Comparison of ENCODE assay signal across 11 cellular contexts in the genomic region with DNA sequence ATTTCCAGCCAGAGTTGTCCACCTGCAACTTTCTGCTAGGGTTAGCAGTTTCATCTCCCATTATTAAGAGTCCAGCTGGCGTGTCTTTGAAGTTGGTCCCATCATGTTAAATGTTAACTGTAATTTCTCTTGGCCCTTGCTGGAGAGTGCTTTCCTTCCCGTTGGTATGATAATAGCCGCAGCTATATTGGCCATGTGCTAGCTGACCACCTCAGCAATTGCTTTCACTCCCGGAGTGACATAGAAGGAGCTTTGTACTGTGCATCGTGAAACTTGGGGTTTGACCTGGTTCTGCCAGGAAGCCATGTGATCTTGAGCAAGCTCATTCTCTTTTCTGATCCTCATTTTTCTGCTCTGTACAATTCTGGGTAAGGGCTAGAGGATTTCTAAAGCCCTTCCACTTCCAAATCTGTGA.
"Had no signal": no experiment of that assay in that cellular context is flagged by ENCODE, and none has a peak within 500 bp of the region (broad histone marks: within the 10 kb centered on the region; RNA-seq: fewer than 3 reads in every experiment).

No MANE protein-coding gene starts in this region.

- H3K27ac Mint-ChIP-seq: stimulated activated naive CD8-positive, alpha-beta T cell treated with anti-CD3 and anti-CD28 coated beads, Interleukin-15, amount 100 ng/mL, for 72 hours; T-helper 2 cell treated with Interferon-gamma antibody and Interleukin-4, amounts not matched to agents 5 μg/mL and 100 μg/mL, for 36 hours had no signal

- H3K27me3 Mint-ChIP-seq: stimulated activated naive CD8-positive, alpha-beta T cell treated with anti-CD3 and anti-CD28 coated beads, Interleukin-15, amount 100 ng/mL, for 72 hours had no signal

- DNase-seq: activated CD4-positive, alpha-beta T cell treated with anti-CD3 and anti-CD28 coated beads, Interleukin-2, amount 50 U/mL, for 1 hour; activated CD8-positive, alpha-beta memory T cell treated with anti-CD3 and anti-CD28 coated beads for 24 hours; activated gamma-delta T cell treated with Interleukin-2 at 50 U/mL for 16 hours; aorta; dorsolateral prefrontal cortex; hippocampal formation; left ventricle myocardium superior; stimulated activated naive CD8-positive, alpha-beta T cell treated with anti-CD3 and anti-CD28 coated beads, Interleukin-15, amount 100 ng/mL, for 72 hours; testis; upper lobe of right lung had no signal

- H3K9me3 ChIP-seq: testis, upper lobe of right lung had no signal

- H3K27me3 ChIP-seq: dorsolateral prefrontal cortex, testis, upper lobe of right lung had no signal

- H3K4me3 ChIP-seq: dorsolateral prefrontal cortex, testis, upper lobe of right lung had no signal

- H3K9me3 Mint-ChIP-seq: stimulated activated naive CD8-positive, alpha-beta T cell treated with anti-CD3 and anti-CD28 coated beads, Interleukin-15, amount 100 ng/mL, for 72 hours; T-helper 2 cell treated with Interferon-gamma antibody and Interleukin-4, amounts not matched to agents 5 μg/mL and 100 μg/mL, for 36 hours had no signal

- H3K27ac ChIP-seq: testis, upper lobe of right lung had no signal

- H3K36me3 ChIP-seq: upper lobe of right lung had no signal

- H3K4me1 Mint-ChIP-seq: stimulated activated naive CD8-positive, alpha-beta T cell treated with anti-CD3 and anti-CD28 coated beads, Interleukin-15, amount 100 ng/mL, for 72 hours had no signal

- H3K4me3 Mint-ChIP-seq: stimulated activated naive CD8-positive, alpha-beta T cell treated with anti-CD3 and anti-CD28 coated beads, Interleukin-15, amount 100 ng/mL, for 72 hours; T-helper 2 cell treated with Interferon-gamma antibody and Interleukin-4, amounts not matched to agents 5 μg/mL and 100 μg/mL, for 36 hours had no signal
